In the genomic region with DNA sequence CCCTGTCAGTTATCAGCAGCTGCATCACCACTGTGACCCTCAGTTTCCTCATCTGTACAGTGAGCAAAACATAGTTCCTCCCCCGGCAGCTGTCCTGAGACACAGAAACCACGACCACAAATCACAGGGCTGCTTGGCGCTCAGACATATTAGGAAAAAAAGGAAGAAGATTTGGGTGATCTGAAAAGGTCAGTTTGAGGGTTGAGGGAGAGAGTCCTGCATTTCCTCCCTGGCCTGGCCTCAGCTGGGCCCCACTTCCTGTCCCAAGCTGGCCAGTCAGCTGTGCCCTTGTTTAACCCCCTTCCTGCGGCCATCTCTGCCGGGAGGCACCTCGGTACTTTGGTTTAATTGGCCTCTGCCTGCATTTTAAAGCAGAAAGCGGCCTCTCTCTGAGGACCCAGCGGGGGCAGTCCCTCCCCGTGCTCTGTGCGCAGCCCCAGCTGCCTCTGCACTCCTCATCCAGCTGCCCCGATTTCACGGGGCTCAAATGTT, we compare ENCODE assay signal across 1 cellular context.
TF ChIP-seq lines count a peak whose summit lies in the region.

No MANE protein-coding gene starts in this region.

TF ChIP-seq in K562, 482 proteins besides CTCF, POLR2A, EP300 and RAD21 (continued from another document and continues in another):
- TF ChIP-seq GABPB2 (CRISPR knock-in tag; conservative IDR thresholded peaks at IDR 0.05) (no peak), CHCHD3 (CRISPR knock-in tag; IDR thresholded peaks at IDR 0.05) (no peak), ETV5 (CRISPR knock-in tag; IDR thresholded peaks at IDR 0.05; ENCODE audit: low read depth) (no peak), ZBTB7A (IDR thresholded peaks at IDR 0.05; ENCODE audit: borderline replicate concordance, control insufficient read depth, low read depth, low read length) (no peak; the same call in 1 of the 2 replicates), SMARCE1 (IDR thresholded peaks at IDR 0.05) (peak; percentile 39; the same call in 1 of the 2 replicates), ZNF354B (CRISPR knock-in tag; IDR thresholded peaks at IDR 0.05) (no peak), TBP (optimal IDR thresholded peaks at IDR 0.05; ENCODE audit: low read depth, low read length) (no peak), SNIP1 (IDR thresholded peaks at IDR 0.05; ENCODE audit: low read depth) (no peak), ZNF584 (CRISPR knock-in tag; IDR thresholded peaks at IDR 0.05; ENCODE audit: low read depth) (no peak), SMAD4 (CRISPR knock-in tag; conservative IDR thresholded peaks at IDR 0.05) (peak; percentile 45), FOXP1 (CRISPR knock-in tag; IDR thresholded peaks at IDR 0.05) (no peak), MTA3 (IDR thresholded peaks at IDR 0.05; ENCODE audit: borderline replicate concordance) (no peak; the same call in 1 of the 2 replicates), HDAC1 (IDR thresholded peaks at IDR 0.05) (no peak; a peak in 1 of 4 replicates), ZNF764 (CRISPR knock-in tag; IDR thresholded peaks at IDR 0.05; ENCODE audit: low read depth) (no peak), MYNN (IDR thresholded peaks at IDR 0.05) (no peak), MYNN (CRISPR knock-in tag; IDR thresholded peaks at IDR 0.05) (no peak), RBFOX2 (IDR thresholded peaks at IDR 0.05; ENCODE audit: low read depth, low read length) (no peak), RCOR1 (IDR thresholded peaks at IDR 0.05; ENCODE audit: borderline replicate concordance in 1 of 2, low read depth in 2 of 2, low read length in 2 of 2) (peak in 1 of 2 experiments; percentile 69; a peak in 3 of 4 replicates), ZNF707 (CRISPR knock-in tag; conservative IDR thresholded peaks at IDR 0.05) (no peak), GABPB1 (CRISPR knock-in tag; IDR thresholded peaks at IDR 0.05) (peak; percentile 44; the same call in 1 of the 2 replicates), SUPT5H (IDR thresholded peaks at IDR 0.05) (no peak), ZNF583 (CRISPR knock-in tag; IDR thresholded peaks at IDR 0.05) (no peak), ZNF445 (CRISPR knock-in tag; IDR thresholded peaks at IDR 0.05; ENCODE audit: low read depth) (no peak), HNRNPL (IDR thresholded peaks at IDR 0.05; ENCODE audit: low read depth, low read length) (no peak), NR2C1 (IDR thresholded peaks at IDR 0.05) (peak; percentile 14; the same call in 1 of the 2 replicates), NR2C1 (tag; IDR thresholded peaks at IDR 0.05) (0 out of 2 replicates have a peak, but pooled peaks have one; percentile 15), BHLHE40 (IDR thresholded peaks at IDR 0.05; ENCODE audit: low read length) (no peak), STAG1 (CRISPR knock-in tag; IDR thresholded peaks at IDR 0.05; ENCODE audit: borderline replicate concordance) (no peak), TRIM28 (IDR thresholded peaks at IDR 0.05) (no peak), DACH1 (IDR thresholded peaks at IDR 0.05; ENCODE audit: partially characterized antibody) (no peak), HEY1 (CRISPR knock-in tag; IDR thresholded peaks at IDR 0.05; ENCODE audit: borderline replicate concordance) (no peak), HMG20A (CRISPR knock-in tag; conservative IDR thresholded peaks at IDR 0.05) (0 out of 2 replicates have a peak, but pooled peaks have one; percentile 23), ETV1 (tag; conservative IDR thresholded peaks at IDR 0.05; ENCODE audit: low read depth) (peak; percentile 76), TCF7L2 (IDR thresholded peaks at IDR 0.05; ENCODE audit: low read depth, low read length) (no peak)
- TF ChIP-seq, protein P1, sequence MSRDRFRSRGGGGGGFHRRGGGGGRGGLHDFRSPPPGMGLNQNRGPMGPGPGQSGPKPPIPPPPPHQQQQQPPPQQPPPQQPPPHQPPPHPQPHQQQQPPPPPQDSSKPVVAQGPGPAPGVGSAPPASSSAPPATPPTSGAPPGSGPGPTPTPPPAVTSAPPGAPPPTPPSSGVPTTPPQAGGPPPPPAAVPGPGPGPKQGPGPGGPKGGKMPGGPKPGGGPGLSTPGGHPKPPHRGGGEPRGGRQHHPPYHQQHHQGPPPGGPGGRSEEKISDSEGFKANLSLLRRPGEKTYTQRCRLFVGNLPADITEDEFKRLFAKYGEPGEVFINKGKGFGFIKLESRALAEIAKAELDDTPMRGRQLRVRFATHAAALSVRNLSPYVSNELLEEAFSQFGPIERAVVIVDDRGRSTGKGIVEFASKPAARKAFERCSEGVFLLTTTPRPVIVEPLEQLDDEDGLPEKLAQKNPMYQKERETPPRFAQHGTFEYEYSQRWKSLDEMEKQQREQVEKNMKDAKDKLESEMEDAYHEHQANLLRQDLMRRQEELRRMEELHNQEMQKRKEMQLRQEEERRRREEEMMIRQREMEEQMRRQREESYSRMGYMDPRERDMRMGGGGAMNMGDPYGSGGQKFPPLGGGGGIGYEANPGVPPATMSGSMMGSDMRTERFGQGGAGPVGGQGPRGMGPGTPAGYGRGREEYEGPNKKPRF (IDR thresholded peaks at IDR 0.05; ENCODE audit: low read depth, low read length): no peak
- TF ChIP-seq, protein P2, sequence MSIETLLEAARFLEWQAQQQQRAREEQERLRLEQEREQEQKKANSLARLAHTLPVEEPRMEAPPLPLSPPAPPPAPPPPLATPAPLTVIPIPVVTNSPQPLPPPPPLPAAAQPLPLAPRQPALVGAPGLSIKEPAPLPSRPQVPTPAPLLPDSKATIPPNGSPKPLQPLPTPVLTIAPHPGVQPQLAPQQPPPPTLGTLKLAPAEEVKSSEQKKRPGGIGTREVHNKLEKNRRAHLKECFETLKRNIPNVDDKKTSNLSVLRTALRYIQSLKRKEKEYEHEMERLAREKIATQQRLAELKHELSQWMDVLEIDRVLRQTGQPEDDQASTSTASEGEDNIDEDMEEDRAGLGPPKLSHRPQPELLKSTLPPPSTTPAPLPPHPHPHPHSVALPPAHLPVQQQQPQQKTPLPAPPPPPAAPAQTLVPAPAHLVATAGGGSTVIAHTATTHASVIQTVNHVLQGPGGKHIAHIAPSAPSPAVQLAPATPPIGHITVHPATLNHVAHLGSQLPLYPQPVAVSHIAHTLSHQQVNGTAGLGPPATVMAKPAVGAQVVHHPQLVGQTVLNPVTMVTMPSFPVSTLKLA (conservative IDR thresholded peaks at IDR 0.05): no peak
- TF ChIP-seq, protein P3, sequence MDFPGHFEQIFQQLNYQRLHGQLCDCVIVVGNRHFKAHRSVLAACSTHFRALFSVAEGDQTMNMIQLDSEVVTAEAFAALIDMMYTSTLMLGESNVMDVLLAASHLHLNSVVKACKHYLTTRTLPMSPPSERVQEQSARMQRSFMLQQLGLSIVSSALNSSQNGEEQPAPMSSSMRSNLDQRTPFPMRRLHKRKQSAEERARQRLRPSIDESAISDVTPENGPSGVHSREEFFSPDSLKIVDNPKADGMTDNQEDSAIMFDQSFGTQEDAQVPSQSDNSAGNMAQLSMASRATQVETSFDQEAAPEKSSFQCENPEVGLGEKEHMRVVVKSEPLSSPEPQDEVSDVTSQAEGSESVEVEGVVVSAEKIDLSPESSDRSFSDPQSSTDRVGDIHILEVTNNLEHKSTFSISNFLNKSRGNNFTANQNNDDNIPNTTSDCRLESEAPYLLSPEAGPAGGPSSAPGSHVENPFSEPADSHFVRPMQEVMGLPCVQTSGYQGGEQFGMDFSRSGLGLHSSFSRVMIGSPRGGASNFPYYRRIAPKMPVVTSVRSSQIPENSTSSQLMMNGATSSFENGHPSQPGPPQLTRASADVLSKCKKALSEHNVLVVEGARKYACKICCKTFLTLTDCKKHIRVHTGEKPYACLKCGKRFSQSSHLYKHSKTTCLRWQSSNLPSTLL (IDR thresholded peaks at IDR 0.05): no peak
- TF ChIP-seq, protein P4, sequence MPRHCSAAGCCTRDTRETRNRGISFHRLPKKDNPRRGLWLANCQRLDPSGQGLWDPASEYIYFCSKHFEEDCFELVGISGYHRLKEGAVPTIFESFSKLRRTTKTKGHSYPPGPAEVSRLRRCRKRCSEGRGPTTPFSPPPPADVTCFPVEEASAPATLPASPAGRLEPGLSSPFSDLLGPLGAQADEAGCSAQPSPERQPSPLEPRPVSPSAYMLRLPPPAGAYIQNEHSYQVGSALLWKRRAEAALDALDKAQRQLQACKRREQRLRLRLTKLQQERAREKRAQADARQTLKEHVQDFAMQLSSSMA (CRISPR knock-in tag; IDR thresholded peaks at IDR 0.05): no peak
- TF ChIP-seq, protein P5, sequence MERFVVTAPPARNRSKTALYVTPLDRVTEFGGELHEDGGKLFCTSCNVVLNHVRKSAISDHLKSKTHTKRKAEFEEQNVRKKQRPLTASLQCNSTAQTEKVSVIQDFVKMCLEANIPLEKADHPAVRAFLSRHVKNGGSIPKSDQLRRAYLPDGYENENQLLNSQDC (CRISPR knock-in tag; IDR thresholded peaks at IDR 0.05): no peak
- TF ChIP-seq, protein P6, sequence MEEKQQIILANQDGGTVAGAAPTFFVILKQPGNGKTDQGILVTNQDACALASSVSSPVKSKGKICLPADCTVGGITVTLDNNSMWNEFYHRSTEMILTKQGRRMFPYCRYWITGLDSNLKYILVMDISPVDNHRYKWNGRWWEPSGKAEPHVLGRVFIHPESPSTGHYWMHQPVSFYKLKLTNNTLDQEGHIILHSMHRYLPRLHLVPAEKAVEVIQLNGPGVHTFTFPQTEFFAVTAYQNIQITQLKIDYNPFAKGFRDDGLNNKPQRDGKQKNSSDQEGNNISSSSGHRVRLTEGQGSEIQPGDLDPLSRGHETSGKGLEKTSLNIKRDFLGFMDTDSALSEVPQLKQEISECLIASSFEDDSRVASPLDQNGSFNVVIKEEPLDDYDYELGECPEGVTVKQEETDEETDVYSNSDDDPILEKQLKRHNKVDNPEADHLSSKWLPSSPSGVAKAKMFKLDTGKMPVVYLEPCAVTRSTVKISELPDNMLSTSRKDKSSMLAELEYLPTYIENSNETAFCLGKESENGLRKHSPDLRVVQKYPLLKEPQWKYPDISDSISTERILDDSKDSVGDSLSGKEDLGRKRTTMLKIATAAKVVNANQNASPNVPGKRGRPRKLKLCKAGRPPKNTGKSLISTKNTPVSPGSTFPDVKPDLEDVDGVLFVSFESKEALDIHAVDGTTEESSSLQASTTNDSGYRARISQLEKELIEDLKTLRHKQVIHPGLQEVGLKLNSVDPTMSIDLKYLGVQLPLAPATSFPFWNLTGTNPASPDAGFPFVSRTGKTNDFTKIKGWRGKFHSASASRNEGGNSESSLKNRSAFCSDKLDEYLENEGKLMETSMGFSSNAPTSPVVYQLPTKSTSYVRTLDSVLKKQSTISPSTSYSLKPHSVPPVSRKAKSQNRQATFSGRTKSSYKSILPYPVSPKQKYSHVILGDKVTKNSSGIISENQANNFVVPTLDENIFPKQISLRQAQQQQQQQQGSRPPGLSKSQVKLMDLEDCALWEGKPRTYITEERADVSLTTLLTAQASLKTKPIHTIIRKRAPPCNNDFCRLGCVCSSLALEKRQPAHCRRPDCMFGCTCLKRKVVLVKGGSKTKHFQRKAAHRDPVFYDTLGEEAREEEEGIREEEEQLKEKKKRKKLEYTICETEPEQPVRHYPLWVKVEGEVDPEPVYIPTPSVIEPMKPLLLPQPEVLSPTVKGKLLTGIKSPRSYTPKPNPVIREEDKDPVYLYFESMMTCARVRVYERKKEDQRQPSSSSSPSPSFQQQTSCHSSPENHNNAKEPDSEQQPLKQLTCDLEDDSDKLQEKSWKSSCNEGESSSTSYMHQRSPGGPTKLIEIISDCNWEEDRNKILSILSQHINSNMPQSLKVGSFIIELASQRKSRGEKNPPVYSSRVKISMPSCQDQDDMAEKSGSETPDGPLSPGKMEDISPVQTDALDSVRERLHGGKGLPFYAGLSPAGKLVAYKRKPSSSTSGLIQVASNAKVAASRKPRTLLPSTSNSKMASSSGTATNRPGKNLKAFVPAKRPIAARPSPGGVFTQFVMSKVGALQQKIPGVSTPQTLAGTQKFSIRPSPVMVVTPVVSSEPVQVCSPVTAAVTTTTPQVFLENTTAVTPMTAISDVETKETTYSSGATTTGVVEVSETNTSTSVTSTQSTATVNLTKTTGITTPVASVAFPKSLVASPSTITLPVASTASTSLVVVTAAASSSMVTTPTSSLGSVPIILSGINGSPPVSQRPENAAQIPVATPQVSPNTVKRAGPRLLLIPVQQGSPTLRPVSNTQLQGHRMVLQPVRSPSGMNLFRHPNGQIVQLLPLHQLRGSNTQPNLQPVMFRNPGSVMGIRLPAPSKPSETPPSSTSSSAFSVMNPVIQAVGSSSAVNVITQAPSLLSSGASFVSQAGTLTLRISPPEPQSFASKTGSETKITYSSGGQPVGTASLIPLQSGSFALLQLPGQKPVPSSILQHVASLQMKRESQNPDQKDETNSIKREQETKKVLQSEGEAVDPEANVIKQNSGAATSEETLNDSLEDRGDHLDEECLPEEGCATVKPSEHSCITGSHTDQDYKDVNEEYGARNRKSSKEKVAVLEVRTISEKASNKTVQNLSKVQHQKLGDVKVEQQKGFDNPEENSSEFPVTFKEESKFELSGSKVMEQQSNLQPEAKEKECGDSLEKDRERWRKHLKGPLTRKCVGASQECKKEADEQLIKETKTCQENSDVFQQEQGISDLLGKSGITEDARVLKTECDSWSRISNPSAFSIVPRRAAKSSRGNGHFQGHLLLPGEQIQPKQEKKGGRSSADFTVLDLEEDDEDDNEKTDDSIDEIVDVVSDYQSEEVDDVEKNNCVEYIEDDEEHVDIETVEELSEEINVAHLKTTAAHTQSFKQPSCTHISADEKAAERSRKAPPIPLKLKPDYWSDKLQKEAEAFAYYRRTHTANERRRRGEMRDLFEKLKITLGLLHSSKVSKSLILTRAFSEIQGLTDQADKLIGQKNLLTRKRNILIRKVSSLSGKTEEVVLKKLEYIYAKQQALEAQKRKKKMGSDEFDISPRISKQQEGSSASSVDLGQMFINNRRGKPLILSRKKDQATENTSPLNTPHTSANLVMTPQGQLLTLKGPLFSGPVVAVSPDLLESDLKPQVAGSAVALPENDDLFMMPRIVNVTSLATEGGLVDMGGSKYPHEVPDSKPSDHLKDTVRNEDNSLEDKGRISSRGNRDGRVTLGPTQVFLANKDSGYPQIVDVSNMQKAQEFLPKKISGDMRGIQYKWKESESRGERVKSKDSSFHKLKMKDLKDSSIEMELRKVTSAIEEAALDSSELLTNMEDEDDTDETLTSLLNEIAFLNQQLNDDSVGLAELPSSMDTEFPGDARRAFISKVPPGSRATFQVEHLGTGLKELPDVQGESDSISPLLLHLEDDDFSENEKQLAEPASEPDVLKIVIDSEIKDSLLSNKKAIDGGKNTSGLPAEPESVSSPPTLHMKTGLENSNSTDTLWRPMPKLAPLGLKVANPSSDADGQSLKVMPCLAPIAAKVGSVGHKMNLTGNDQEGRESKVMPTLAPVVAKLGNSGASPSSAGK (IDR thresholded peaks at IDR 0.05): no peak
- TF ChIP-seq, protein P7, sequence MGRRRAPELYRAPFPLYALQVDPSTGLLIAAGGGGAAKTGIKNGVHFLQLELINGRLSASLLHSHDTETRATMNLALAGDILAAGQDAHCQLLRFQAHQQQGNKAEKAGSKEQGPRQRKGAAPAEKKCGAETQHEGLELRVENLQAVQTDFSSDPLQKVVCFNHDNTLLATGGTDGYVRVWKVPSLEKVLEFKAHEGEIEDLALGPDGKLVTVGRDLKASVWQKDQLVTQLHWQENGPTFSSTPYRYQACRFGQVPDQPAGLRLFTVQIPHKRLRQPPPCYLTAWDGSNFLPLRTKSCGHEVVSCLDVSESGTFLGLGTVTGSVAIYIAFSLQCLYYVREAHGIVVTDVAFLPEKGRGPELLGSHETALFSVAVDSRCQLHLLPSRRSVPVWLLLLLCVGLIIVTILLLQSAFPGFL (CRISPR knock-in tag; IDR thresholded peaks at IDR 0.05): no peak
- TF ChIP-seq, protein P8, sequence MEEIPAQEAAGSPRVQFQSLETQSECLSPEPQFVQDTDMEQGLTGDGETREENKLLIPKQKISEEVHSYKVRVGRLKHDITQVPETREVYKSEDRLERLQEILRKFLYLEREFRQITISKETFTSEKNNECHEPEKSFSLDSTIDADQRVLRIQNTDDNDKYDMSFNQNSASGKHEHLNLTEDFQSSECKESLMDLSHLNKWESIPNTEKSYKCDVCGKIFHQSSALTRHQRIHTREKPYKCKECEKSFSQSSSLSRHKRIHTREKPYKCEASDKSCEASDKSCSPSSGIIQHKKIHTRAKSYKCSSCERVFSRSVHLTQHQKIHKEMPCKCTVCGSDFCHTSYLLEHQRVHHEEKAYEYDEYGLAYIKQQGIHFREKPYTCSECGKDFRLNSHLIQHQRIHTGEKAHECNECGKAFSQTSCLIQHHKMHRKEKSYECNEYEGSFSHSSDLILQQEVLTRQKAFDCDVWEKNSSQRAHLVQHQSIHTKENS (CRISPR knock-in tag; IDR thresholded peaks at IDR 0.05): no peak
